Comparison of ENCODE assay signal across 11 cellular contexts in genomic region chr19:14550201-14550754, GRCh38. TPM values are rescaled to one million over a fixed set of nuclear protein-coding genes. Genes with fewer than 3 reads are reported as not detected.
A peak's percentile ranks its signal among the peaks of the same experiment; 100 is the strongest.
DNase-seq lines count a peak whose midpoint lies in the region; ATAC-seq and TF ChIP-seq lines count a peak whose summit lies in the region.
"Had no signal": no experiment of that assay in that cellular context is flagged by ENCODE, and none has a peak within 500 bp of the region (broad histone marks: within the 10 kb centered on the region; RNA-seq: fewer than 3 reads in every experiment).

No MANE protein-coding gene starts in this region.

- peak; percentile 32 for TF ChIP-seq POLR2A in prostate gland (IDR thresholded peaks at IDR 0.05)

- H3K4me3 ChIP-seq in OCI-LY7 (ENCODE audit: low read depth, low read length, poor library complexity, severe bottlenecking) (no peak overlapping the region), prostate gland (no peak overlapping the region)

- DNase-seq in DMS79 treated with DMSO at 0.1 percent for 48 hours (lab: John Stamatoyannopoulos, UW), result peak; percentile 48
- no peak for DNase-seq in OCI-LY7 (ENCODE audit: low spot score)
- DNase-seq in effector memory CD8-positive, alpha-beta T cell, result no peak
- DNase-seq in prostate gland (ENCODE audit: low spot score), result peak; percentile 86
- DNase-seq in activated CD8-positive, alpha-beta memory T cell treated with anti-CD3 and anti-CD28 coated beads, Interleukin-2, amount 10 ng/mL, durations not matched to agents 7 days and 5 days, result no peak
- no peak for DNase-seq in activated T-cell treated with anti-CD3 and anti-CD28 coated beads, Interleukin-2, amount 50 U/mL, for 48 hours
- DNase-seq: activated CD4-positive, CD25-positive, alpha-beta regulatory T cell; NCI-H2227 treated with DMSO at 0.1 percent for 48 hours had no signal

- 37% methylated on average over 15 of the region's 15 CpGs for WGBS in prostate gland

- H3K4me3 Mint-ChIP-seq in effector memory CD8-positive, alpha-beta T cell, result no peak overlapping the region
- no peak overlapping the region for H3K4me3 Mint-ChIP-seq in activated CD8-positive, alpha-beta memory T cell treated with anti-CD3 and anti-CD28 coated beads, Interleukin-2, amount 10 ng/mL, durations not matched to agents 7 days and 5 days

- peaks cover 15% of the 10 kb centered on the region; the same call in 1 of the 2 replicates for H3K79me2 ChIP-seq in OCI-LY7 (ENCODE audit: insufficient read depth, low read depth, low read length)

- no peaks in the 10 kb centered on the region for H4K20me1 ChIP-seq in OCI-LY7 (ENCODE audit: insufficient read depth, low read length)

- H3K9me3 ChIP-seq in OCI-LY7 (ENCODE audit: low read length), result no peaks in the 10 kb centered on the region
- no peaks in the 10 kb centered on the region for H3K9me3 ChIP-seq in prostate gland

- peaks cover 28% of the 10 kb centered on the region for H3K36me3 Mint-ChIP-seq in effector memory CD8-positive, alpha-beta T cell (ENCODE audit: insufficient read depth)
- H3K36me3 Mint-ChIP-seq in activated CD8-positive, alpha-beta memory T cell treated with anti-CD3 and anti-CD28 coated beads, Interleukin-2, amount 10 ng/mL, durations not matched to agents 7 days and 5 days, result peaks cover 8% of the 10 kb centered on the region

- H3K27me3 ChIP-seq in prostate gland (replicated peaks; ENCODE audit: insufficient read depth), result no peaks in the 10 kb centered on the region

- no peaks in the 10 kb centered on the region for H3K27me3 Mint-ChIP-seq in effector memory CD8-positive, alpha-beta T cell
- no peaks in the 10 kb centered on the region for H3K27me3 Mint-ChIP-seq in activated CD8-positive, alpha-beta memory T cell treated with anti-CD3 and anti-CD28 coated beads, Interleukin-2, amount 10 ng/mL, durations not matched to agents 7 days and 5 days

- BruUV-seq in OCI-LY7 (replicated peaks; lab: Mats Ljungman, UMichigan), result no TSS peak

- H2AFZ ChIP-seq in OCI-LY7 (ENCODE audit: low read length), result no peak overlapping the region

- H3K36me3 ChIP-seq in OCI-LY7 (ENCODE audit: insufficient read depth, low read length), result peaks cover 22% of the 10 kb centered on the region
- H3K36me3 ChIP-seq in prostate gland, result no peaks in the 10 kb centered on the region

- peak overlapping the region; percentile 90 to 93 for H3K27ac Mint-ChIP-seq in effector memory CD8-positive, alpha-beta T cell
- no peak overlapping the region for H3K27ac Mint-ChIP-seq in activated CD8-positive, alpha-beta memory T cell treated with anti-CD3 and anti-CD28 coated beads, Interleukin-2, amount 10 ng/mL, durations not matched to agents 7 days and 5 days

- H3K4me2 ChIP-seq in OCI-LY7 (ENCODE audit: low read length), result peak overlapping the region; percentile 17; the same call in 1 of the 2 replicates

- no peak for ATAC-seq in effector memory CD8-positive, alpha-beta T cell (replicated peaks)
- no peak for ATAC-seq in activated CD8-positive, alpha-beta memory T cell treated with anti-CD3 and anti-CD28 coated beads, Interleukin-2, amount 10 ng/mL, durations not matched to agents 7 days and 5 days
- ATAC-seq in HG02588 (IDR thresholded peaks at IDR 0.05; ENCODE audit: unreplicated experiment) (no peak), GM19455 (IDR thresholded peaks at IDR 0.05; ENCODE audit: unreplicated experiment) (no peak)

- H3K9me3 Mint-ChIP-seq in effector memory CD8-positive, alpha-beta T cell, result no peaks in the 10 kb centered on the region
- no peaks in the 10 kb centered on the region for H3K9me3 Mint-ChIP-seq in activated CD8-positive, alpha-beta memory T cell treated with anti-CD3 and anti-CD28 coated beads, Interleukin-2, amount 10 ng/mL, durations not matched to agents 7 days and 5 days (ENCODE audit: low read depth)

- TF ChIP-seq CTCF in OCI-LY7 (conservative IDR thresholded peaks at IDR 0.05; ENCODE audit: low read length) (no peak), prostate gland (IDR thresholded peaks at IDR 0.05) (peak in 1 of 4 experiments; percentile 22)

- POLR2A ChIA-PET in OCI-LY7 (lab: Charles Lee), result interaction anchor here (0.6 to 0.9 kb wide), 2 partner anchors 8 to 18 kb away, joined by 3 to 4 read pairs; no protein-coding TSS in a partner anchor

- intact Hi-C loops in OCI-LY7 (cut with micrococcal nuclease; ENCODE audit: unreplicated experiment), result loop anchor here (5.0 kb wide), 1 partner anchor 43 kb away; no protein-coding TSS in a partner anchor
- intact Hi-C loops in prostate gland (cut with DNase I), result no loop called here

- H3K4me1 ChIP-seq in OCI-LY7 (ENCODE audit: insufficient read depth, low read length, poor library complexity, severe bottlenecking) (peaks cover 31% of the 10 kb centered on the region), prostate gland (replicated peaks) (peaks cover 31% of the 10 kb centered on the region)

- CTCF ChIA-PET in OCI-LY7 (lab: Charles Lee; ENCODE audit: unreplicated experiment), result no interaction called here
- CTCF ChIA-PET in activated CD8-positive, alpha-beta memory T cell treated with anti-CD3 and anti-CD28 coated beads, Interleukin-2, amount 10 ng/mL, durations not matched to agents 7 days and 5 days (lab: Charles Lee), result interaction anchor here (1.5 to 1.6 kb wide), 3 partner anchors 22 to 45 kb away, joined by 4 to 10 read pairs (median 8); partner anchors contain the start of gene NDUFB7

- H3K4me1 Mint-ChIP-seq in effector memory CD8-positive, alpha-beta T cell (ENCODE audit: low read depth in 2 of 2), result peaks cover 32 to 38% of the 10 kb centered on the region in 2 donors
- H3K4me1 Mint-ChIP-seq in activated CD8-positive, alpha-beta memory T cell treated with anti-CD3 and anti-CD28 coated beads, Interleukin-2, amount 10 ng/mL, durations not matched to agents 7 days and 5 days, result peaks cover 16% of the 10 kb centered on the region

- no peak overlapping the region for H3K27ac ChIP-seq in OCI-LY7 (ENCODE audit: low read depth, low read length, poor library complexity, severe bottlenecking)
- H3K27ac ChIP-seq in prostate gland, result peak overlapping the region; percentile 69 to 77

- H3K9me2 ChIP-seq in OCI-LY7 (ENCODE audit: insufficient read depth, low read length), result no peaks in the 10 kb centered on the region

RNA-seq across cellular contexts. Expression of gene TECR, which starts 20.9 kb away (rescaled TPM):
- total RNA-seq in OCI-LY7 (2014; rRNA removed; shearing (Covaris generic)), result 52.3 and 81.4 TPM in 2 replicates
- total RNA-seq in OCI-LY7 (2022) (128 and 130 TPM in 2 replicates), prostate gland (100 to 1,000 TPM; 137 to 154 TPM)
- total RNA-seq in activated CD8-positive, alpha-beta memory T cell treated with anti-CD3 and anti-CD28 coated beads, Interleukin-2, amount 10 ng/mL, durations not matched to agents 7 days and 5 days, result 100 to 1,000 TPM; 142 to 176 TPM

RNA-seq across cellular contexts. Expression of gene NDUFB7, which starts 21.6 kb away (rescaled TPM):
- 282 and 301 TPM in 2 replicates for total RNA-seq in OCI-LY7 (2014; rRNA removed; shearing (Covaris generic))
- total RNA-seq in OCI-LY7 (2022) (137 and 141 TPM in 2 replicates), prostate gland (100 to 1,000 TPM; 507 to 534 TPM)
- 100 to 1,000 TPM; 113 to 129 TPM for total RNA-seq in activated CD8-positive, alpha-beta memory T cell treated with anti-CD3 and anti-CD28 coated beads, Interleukin-2, amount 10 ng/mL, durations not matched to agents 7 days and 5 days

RNA-seq across cellular contexts. Expression of gene DNAJB1, which starts 32.1 kb away (rescaled TPM):
- 62.9 and 76.7 TPM in 2 replicates for total RNA-seq in OCI-LY7 (2014; rRNA removed; shearing (Covaris generic))
- total RNA-seq in OCI-LY7 (2022) (51.7 and 63.7 TPM in 2 replicates), prostate gland (100 to 1,000 TPM in 1 of 2 donors, 10 to 100 TPM in 1; 91.6 to 108 TPM)
- total RNA-seq in activated CD8-positive, alpha-beta memory T cell treated with anti-CD3 and anti-CD28 coated beads, Interleukin-2, amount 10 ng/mL, durations not matched to agents 7 days and 5 days, result 100 to 1,000 TPM in 1 of 2 experiments, 10 to 100 TPM in 1; 86.0 to 103 TPM

RNA-seq across cellular contexts. Expression of gene CLEC17A, which starts 32.6 kb away (rescaled TPM):
- total RNA-seq in OCI-LY7 (2014; rRNA removed; shearing (Covaris generic)), result 45.7 and 51.1 TPM in 2 replicates
- 22.5 and 27.4 TPM in 2 replicates for total RNA-seq in OCI-LY7 (2022)
- 1 to 10 TPM in 1 of 2 donors, under 1 TPM in 1; 0.14 to 1.0 TPM for total RNA-seq in prostate gland
- not detected for total RNA-seq in activated CD8-positive, alpha-beta memory T cell treated with anti-CD3 and anti-CD28 coated beads, Interleukin-2, amount 10 ng/mL, durations not matched to agents 7 days and 5 days
- total RNA-seq: subcutaneous adipose tissue had no signal

RNA-seq across cellular contexts. Expression of gene GIPC1, which starts 54.4 kb away (rescaled TPM):
- 18.5 and 26.9 TPM in 2 replicates for total RNA-seq in OCI-LY7 (2014; rRNA removed; shearing (Covaris generic))
- 37.6 and 38.3 TPM in 2 replicates for total RNA-seq in OCI-LY7 (2022)
- total RNA-seq in prostate gland, result 100 to 1,000 TPM in 1 of 2 donors, 10 to 100 TPM in 1; 71.8 to 101 TPM
- 10 to 100 TPM; 26.2 to 30.8 TPM for total RNA-seq in activated CD8-positive, alpha-beta memory T cell treated with anti-CD3 and anti-CD28 coated beads, Interleukin-2, amount 10 ng/mL, durations not matched to agents 7 days and 5 days

Comparison
In these comparisons a context has a peak if more than half of its experiments do, and no peak if none do; other contexts are left out.
1. DNase-seq: peak in DMS79 treated with DMSO at 0.1 percent for 48 hours (single experiment) and prostate gland (single experiment); none in OCI-LY7 (single experiment), effector memory CD8-positive, alpha-beta T cell (0 of 3), activated CD8-positive, alpha-beta memory T cell treated with anti-CD3 and anti-CD28 coated beads, Interleukin-2, amount 10 ng/mL, durations not matched to agents 7 days and 5 days (single experiment) and activated T-cell treated with anti-CD3 and anti-CD28 coated beads, Interleukin-2, amount 50 U/mL, for 48 hours (0 of 2).